Comparison of ENCODE assay signal across 18 cellular contexts in the genomic region with DNA sequence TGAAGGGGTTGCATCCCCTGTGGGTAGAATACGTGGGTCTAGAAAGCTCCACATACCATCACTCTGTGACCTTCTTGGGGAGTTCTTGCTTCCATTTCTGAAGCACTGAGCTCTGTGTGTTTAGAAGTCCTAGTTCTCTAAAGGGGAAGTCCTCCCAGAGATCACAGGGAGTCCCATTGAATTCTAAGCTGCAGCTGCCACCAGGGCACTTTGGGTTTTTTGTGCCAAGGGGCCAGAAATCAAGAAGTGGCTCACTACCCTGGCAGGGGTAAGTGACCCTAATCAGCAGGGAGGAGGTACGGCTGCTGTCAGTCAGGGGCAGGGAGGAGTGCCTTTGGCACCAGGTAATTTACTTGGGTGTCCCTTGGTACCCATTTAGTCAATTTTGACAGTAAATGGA.
DNase-seq lines count a peak whose midpoint lies in the region; TF ChIP-seq lines count a peak whose summit lies in the region.
"Had no signal": no experiment of that assay in that cellular context is flagged by ENCODE, and none has a peak within 500 bp of the region (broad histone marks: within the 10 kb centered on the region; RNA-seq: fewer than 3 reads in every experiment).

No MANE protein-coding gene starts in this region.

- H3K27me3 ChIP-seq in breast epithelium: no peaks in the 10 kb centered on the region
- H3K27me3 ChIP-seq: BLaER1 treated with 17β-estradiol and CSF1 and Interleukin-3, amounts not matched to agents 10 nM and 100 nM had no signal

- no peak overlapping the region for H3K27ac Mint-ChIP-seq in MCF 10A (ENCODE audit: low read depth, unreplicated experiment)
- no peak overlapping the region for H3K27ac Mint-ChIP-seq in osteocyte (ENCODE audit: unreplicated experiment)
- no peak overlapping the region for H3K27ac Mint-ChIP-seq in activated naive CD4-positive, alpha-beta T cell treated with anti-CD3 and anti-CD28 coated beads, Interleukin-2, amount 10 ng/mL, durations not matched to agents 7 days and 5 days
- H3K27ac Mint-ChIP-seq: B cell; CD4-positive, alpha-beta T cell; CD8-positive, alpha-beta T cell had no signal

- H3K36me3 Mint-ChIP-seq in MCF 10A (ENCODE audit: insufficient read depth, unreplicated experiment): no peaks in the 10 kb centered on the region
- no peaks in the 10 kb centered on the region for H3K36me3 Mint-ChIP-seq in osteocyte (ENCODE audit: unreplicated experiment)
- no peaks in the 10 kb centered on the region for H3K36me3 Mint-ChIP-seq in activated naive CD4-positive, alpha-beta T cell treated with anti-CD3 and anti-CD28 coated beads, Interleukin-2, amount 10 ng/mL, durations not matched to agents 7 days and 5 days
- H3K36me3 Mint-ChIP-seq: CD8-positive, alpha-beta T cell had no signal

- peak overlapping the region; percentile 32 to 82 for H3K27ac ChIP-seq in breast epithelium
- H3K27ac ChIP-seq: 22Rv1; A549; BLaER1 treated with 17β-estradiol and CSF1 and Interleukin-3, amounts not matched to agents 10 nM and 100 nM; C4-2B had no signal

- intact Hi-C loops in breast epithelium (cut with DNase I; ENCODE audit: low total_unique reads) (no loop called here), MCF 10A (cut with micrococcal nuclease) (no loop called here)

- H3K4me3 Mint-ChIP-seq in MCF 10A (ENCODE audit: unreplicated experiment) (no peak overlapping the region), osteocyte (ENCODE audit: unreplicated experiment) (no peak overlapping the region)
- H3K4me3 Mint-ChIP-seq in activated naive CD4-positive, alpha-beta T cell treated with anti-CD3 and anti-CD28 coated beads, Interleukin-2, amount 10 ng/mL, durations not matched to agents 7 days and 5 days: no peak overlapping the region
- H3K4me3 Mint-ChIP-seq: B cell; CD4-positive, alpha-beta T cell; CD8-positive, alpha-beta T cell had no signal

- BruUV-seq in MCF 10A (replicated peaks; lab: Mats Ljungman, UMichigan): no TSS peak

- H3K36me3 ChIP-seq in breast epithelium: no peaks in the 10 kb centered on the region
- H3K36me3 ChIP-seq: BLaER1 treated with 17β-estradiol and CSF1 and Interleukin-3, amounts not matched to agents 10 nM and 100 nM had no signal

- H3K4me1 ChIP-seq in breast epithelium: peaks cover 0 to 7% of the 10 kb centered on the region in 2 donors
- H3K4me1 ChIP-seq: A549, Caco-2 had no signal

- H3K4me1 Mint-ChIP-seq in MCF 10A (ENCODE audit: insufficient read depth, unreplicated experiment): no peaks in the 10 kb centered on the region
- peaks cover 8% of the 10 kb centered on the region for H3K4me1 Mint-ChIP-seq in osteocyte (ENCODE audit: unreplicated experiment)
- H3K4me1 Mint-ChIP-seq in activated naive CD4-positive, alpha-beta T cell treated with anti-CD3 and anti-CD28 coated beads, Interleukin-2, amount 10 ng/mL, durations not matched to agents 7 days and 5 days: no peaks in the 10 kb centered on the region
- H3K4me1 Mint-ChIP-seq: B cell had no signal

- DNase-seq in breast epithelium (ENCODE audit: low spot score in 2 of 2) (no peak), MCF 10A (ENCODE audit: unreplicated experiment) (no peak), MV-4-11 (lab: John Stamatoyannopoulos, UW) (peak; percentile 13), osteocyte (ENCODE audit: extremely low spot score, unreplicated experiment) (peak; percentile 70), SIG-M5 treated with dmso at 0.1 percent for 504 hours (lab: John Stamatoyannopoulos, UW; ENCODE audit: unreplicated experiment) (no peak)
- no peak for DNase-seq in activated naive CD4-positive, alpha-beta T cell treated with anti-CD3 and anti-CD28 coated beads, Interleukin-2, amount 10 ng/mL, durations not matched to agents 7 days and 5 days
- DNase-seq: AML-193; Caco-2; Calu3; CD4-positive, alpha-beta T cell; CD8-positive, alpha-beta T cell; DMS79 treated with DMSO at 0.1 percent for 48 hours; GF-D8 had no signal

- no peaks in the 10 kb centered on the region for H3K9me3 ChIP-seq in breast epithelium
- H3K9me3 ChIP-seq: Caco-2 had no signal

- peaks cover 8% of the 10 kb centered on the region for H3K9me3 Mint-ChIP-seq in MCF 10A (ENCODE audit: unreplicated experiment)
- H3K9me3 Mint-ChIP-seq in osteocyte (ENCODE audit: unreplicated experiment): peaks cover 18% of the 10 kb centered on the region
- no peaks in the 10 kb centered on the region for H3K9me3 Mint-ChIP-seq in activated naive CD4-positive, alpha-beta T cell treated with anti-CD3 and anti-CD28 coated beads, Interleukin-2, amount 10 ng/mL, durations not matched to agents 7 days and 5 days

- H3K4me3 ChIP-seq in breast epithelium: no peak overlapping the region
- H3K4me3 ChIP-seq: A549; BLaER1 treated with 17β-estradiol and CSF1 and Interleukin-3, amounts not matched to agents 10 nM and 100 nM had no signal

- no peak for TF ChIP-seq CTCF in breast epithelium (IDR thresholded peaks at IDR 0.05)
- no peak for TF ChIP-seq CTCF in MCF 10A (IDR thresholded peaks at IDR 0.05; ENCODE audit: unreplicated experiment)
- no peak for TF ChIP-seq CTCF in osteocyte (IDR thresholded peaks at IDR 0.05)

- TF ChIP-seq POLR2A in breast epithelium (IDR thresholded peaks at IDR 0.05): no peak

- CTCF ChIA-PET in MCF 10A (lab: Yijun Ruan, JAX): interaction anchor here (0.6 to 0.7 kb wide), 2 partner anchors 12 to 325 kb away, joined by 3 read pairs; no protein-coding TSS in a partner anchor
- CTCF ChIA-PET in activated naive CD4-positive, alpha-beta T cell treated with anti-CD3 and anti-CD28 coated beads, Interleukin-2, amount 10 ng/mL, durations not matched to agents 7 days and 5 days (lab: Charles Lee): no interaction called here

- POLR2A ChIA-PET in MCF 10A (lab: Yijun Ruan, JAX): no interaction called here

- H3K27me3 Mint-ChIP-seq in MCF 10A (ENCODE audit: insufficient read depth, unreplicated experiment) (no peaks in the 10 kb centered on the region), osteocyte (ENCODE audit: unreplicated experiment) (peaks cover 2% of the 10 kb centered on the region)
- H3K27me3 Mint-ChIP-seq in activated naive CD4-positive, alpha-beta T cell treated with anti-CD3 and anti-CD28 coated beads, Interleukin-2, amount 10 ng/mL, durations not matched to agents 7 days and 5 days: peaks cover 39% of the 10 kb centered on the region
- H3K27me3 Mint-ChIP-seq: CD4-positive, alpha-beta T cell had no signal

Comparison
In these comparisons a context has a peak if more than half of its experiments do, and no peak if none do; other contexts are left out.
1. DNase-seq: peak in MV-4-11 (single experiment) and osteocyte (single experiment); none in breast epithelium (0 of 2), MCF 10A (single experiment), SIG-M5 treated with dmso at 0.1 percent for 504 hours (single experiment) and activated naive CD4-positive, alpha-beta T cell treated with anti-CD3 and anti-CD28 coated beads, Interleukin-2, amount 10 ng/mL, durations not matched to agents 7 days and 5 days (single experiment).